ENCODE assay signal across 1 cellular context in genomic region chr15:79408041-79408440, GRCh38.
TF ChIP-seq lines count a peak whose summit lies in the region.

No MANE protein-coding gene starts in this region.

TF ChIP-seq in GM23338, 12 proteins besides CTCF, POLR2A, EP300 and RAD21 (continued from another document):
- no peak for TF ChIP-seq CREB1 (CRISPR knock-in tag; IDR thresholded peaks at IDR 0.05; ENCODE audit: low read depth)
